8 cellular contexts compared by ENCODE assay signal in the genomic region with DNA sequence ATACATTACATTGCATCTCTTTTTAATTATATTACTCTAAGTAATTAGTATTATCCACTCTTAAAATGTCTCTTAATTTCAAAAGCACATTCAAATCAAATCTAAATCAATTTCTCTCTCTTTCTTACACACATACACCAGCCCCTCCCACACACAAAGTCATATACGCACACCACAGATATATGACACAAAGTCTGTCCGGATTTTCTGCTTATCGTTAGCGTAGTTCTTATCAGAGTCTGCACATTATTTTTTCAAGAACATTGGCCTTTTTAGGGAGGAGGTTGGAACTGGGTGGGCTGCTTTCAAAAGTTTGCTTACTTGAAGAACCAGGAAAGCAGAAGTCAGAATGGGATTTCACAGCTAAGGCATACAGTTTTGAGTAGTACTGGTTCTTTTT.
"Had no signal": no experiment of that assay in that cellular context is flagged by ENCODE, and none has a peak within 500 bp of the region (broad histone marks: within the 10 kb centered on the region; RNA-seq: fewer than 3 reads in every experiment).

No MANE protein-coding gene starts in this region.

- FAIRE-seq: G401.6, GM12878, GM12891, GM12892, GM18507, GM19239 had no signal

- DNase-seq: GDM1, GF-D8 had no signal

- ATAC-seq: GM12878 had no signal

- H3K4me3 ChIP-seq: GM12878 had no signal
